Comparison of ENCODE assay signal across 8 cellular contexts in genomic region chr10:18658992-18659783, GRCh38. TPM values are rescaled to one million over a fixed set of nuclear protein-coding genes. Genes with fewer than 3 reads are reported as not detected.
DNase-seq lines count a peak whose midpoint lies in the region; ATAC-seq and TF ChIP-seq lines count a peak whose summit lies in the region.

TSS of gene ARL5B (plus strand) at chr10:18659431. CDS start at chr10:18659638, 207 bp downstream.

- H3K27ac ChIP-seq in angular gyrus (ENCODE audit: low read depth, low read length) (peak within 1 kb of the TSS; percentile 79), prostate gland (peak within 1 kb of the TSS; percentile 98), urinary bladder (ENCODE audit: low read depth) (peak within 1 kb of the TSS; percentile 90)

- peak; percentile 85 for ATAC-seq in HG02870 (IDR thresholded peaks at IDR 0.05; ENCODE audit: unreplicated experiment)
- ATAC-seq in T-helper 17 cell: peak; percentile 95
- ATAC-seq in left ventricle myocardium superior: peak; percentile 99

- WGBS in prostate gland: under 1% methylated on average over 63 of the region's 73 CpGs
- under 1% methylated on average over 73 of the region's 73 CpGs for WGBS in urinary bladder

- no peaks in the 10 kb centered on the region for H3K27me3 Mint-ChIP-seq in T-helper 17 cell

- H3K4me3 Mint-ChIP-seq in T-helper 17 cell: peak within 1 kb of the TSS; percentile 99

- H3K27ac Mint-ChIP-seq in T-helper 17 cell: peak within 1 kb of the TSS; percentile 96

- no peaks in the 10 kb centered on the region for H3K9me3 ChIP-seq in T-helper 17 cell (ENCODE audit: control insufficient read depth, low read length, poor library complexity, severe bottlenecking)
- no peaks in the 10 kb centered on the region for H3K9me3 ChIP-seq in prostate gland

- no peak for TF ChIP-seq CTCF in GM13977 (IDR thresholded peaks at IDR 0.05; ENCODE audit: extremely low read depth, insufficient read depth, missing control alignments)
- peak in 1 of 4 experiments; percentile 15 for TF ChIP-seq CTCF in prostate gland (IDR thresholded peaks at IDR 0.05)

- H3K27me3 ChIP-seq in prostate gland (replicated peaks; ENCODE audit: insufficient read depth): no peaks in the 10 kb centered on the region

- H3K36me3 Mint-ChIP-seq in T-helper 17 cell (ENCODE audit: low read depth): peaks cover 4% of the 10 kb centered on the region

- in situ Hi-C loops in GM13977 (cut with MboI; ENCODE audit: low pct_unique_long_range_greater_than_20kb, low sequenced_read_pairs, unreplicated experiment): loop anchor here (25.0 kb wide), 1 partner anchor 997 kb away; no protein-coding TSS in a partner anchor

- H3K4me1 Mint-ChIP-seq in T-helper 17 cell: peaks cover 33% of the 10 kb centered on the region

- peak; percentile 85 for TF ChIP-seq POLR2A in prostate gland (IDR thresholded peaks at IDR 0.05)

- peak within 1 kb of the TSS; percentile 95 to 99 for H3K4me3 ChIP-seq in prostate gland
- H3K4me3 ChIP-seq in urinary bladder (ENCODE audit: low read depth, low read length): peak within 1 kb of the TSS; percentile 72

- H3K4me1 ChIP-seq in prostate gland (replicated peaks): no peaks in the 10 kb centered on the region
- peaks cover 1% of the 10 kb centered on the region for H3K4me1 ChIP-seq in urinary bladder (ENCODE audit: insufficient read depth)

- DNase-seq in GM13977 (ENCODE audit: low spot score) (peak; percentile 94), NCI-H146 treated with DMSO at 0.1 percent for 48 hours (lab: John Stamatoyannopoulos, UW; ENCODE audit: unreplicated experiment) (peak; percentile 97), T-helper 17 cell (peak; percentile 88 to 96 (median 94)), left ventricle myocardium superior (peak; percentile 99), prostate gland (ENCODE audit: low spot score) (peak; percentile 99)

- intact Hi-C loops in left ventricle myocardium superior (cut with micrococcal nuclease) (no loop called here), prostate gland (cut with DNase I) (no loop called here)

- H3K36me3 ChIP-seq in prostate gland (no peaks in the 10 kb centered on the region), urinary bladder (ENCODE audit: insufficient read depth) (no peaks in the 10 kb centered on the region)

RNA-seq across cellular contexts. Expression of gene ARL5B, which starts in this region (rescaled TPM):
- 10 to 100 TPM; 13.1 to 24.3 TPM for total RNA-seq in T-helper 17 cell
- 6.9 TPM for total RNA-seq in left ventricle myocardium superior
- total RNA-seq in prostate gland: 10 to 100 TPM; 10.7 to 14.5 TPM
- total RNA-seq in urinary bladder: 69.8 TPM
- polyA plus RNA-seq in urinary bladder: 4.7 TPM

Comparison
In these comparisons a context has a peak if more than half of its experiments do, and no peak if none do; other contexts are left out.
1. Peak in every context shown above with its lines: DNase-seq, ATAC-seq, H3K4me3 ChIP-seq and H3K27ac ChIP-seq.